ENCODE assay signal across 9 cellular contexts in the genomic region with DNA sequence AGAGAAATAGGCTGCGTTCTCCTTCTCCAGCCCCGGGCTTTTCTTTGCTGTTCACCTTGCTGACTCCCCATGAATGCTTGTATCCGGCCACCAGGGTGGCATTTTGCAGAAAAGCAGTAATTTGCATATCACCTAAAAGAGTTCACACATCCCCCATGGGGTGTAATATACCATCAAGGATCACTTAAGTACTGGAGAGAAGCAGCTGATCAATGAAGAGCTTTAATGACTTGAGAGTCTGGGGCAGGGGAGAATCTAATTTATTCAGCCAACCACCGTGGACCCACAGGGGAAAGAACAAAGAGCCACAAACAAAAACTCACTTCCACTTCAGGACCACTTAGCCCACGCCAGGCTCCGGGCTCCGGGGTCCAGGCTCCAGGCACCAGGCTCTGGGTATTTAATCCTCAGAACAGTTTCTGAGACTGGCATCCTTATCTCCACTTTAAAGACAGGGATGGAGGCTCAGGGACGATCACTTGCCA. TPM values are rescaled to one million over a fixed set of nuclear protein-coding genes. Genes with fewer than 3 reads are reported as not detected.
DNase-seq lines count a peak whose midpoint lies in the region; ATAC-seq and TF ChIP-seq lines count a peak whose summit lies in the region.
"Had no signal": no experiment of that assay in that cellular context is flagged by ENCODE, and none has a peak within 500 bp of the region (broad histone marks: within the 10 kb centered on the region; RNA-seq: fewer than 3 reads in every experiment).

No MANE protein-coding gene starts in this region.

- H3K27me3 ChIP-seq in upper lobe of right lung, result no peaks in the 10 kb centered on the region

- peaks cover 29% of the 10 kb centered on the region for H3K4me1 ChIP-seq in upper lobe of right lung

- H3K9me3 ChIP-seq in upper lobe of right lung, result no peaks in the 10 kb centered on the region

- CTCF ChIA-PET in activated naive CD4-positive, alpha-beta T cell treated with anti-CD3 and anti-CD28 coated beads, Interleukin-2, amount 10 ng/mL, durations not matched to agents 7 days and 5 days (lab: Charles Lee), result no interaction called here
- CTCF ChIA-PET in activated CD4-positive, alpha-beta memory T cell treated with anti-CD3 and anti-CD28 coated beads, Interleukin-2, amount 10 ng/mL, durations not matched to agents 7 days and 5 days (lab: Charles Lee), result no interaction called here

- no peak overlapping the region for H3K4me3 Mint-ChIP-seq in activated naive CD4-positive, alpha-beta T cell treated with anti-CD3 and anti-CD28 coated beads, Interleukin-2, amount 10 ng/mL, durations not matched to agents 7 days and 5 days
- H3K4me3 Mint-ChIP-seq in activated CD4-positive, alpha-beta memory T cell treated with anti-CD3 and anti-CD28 coated beads, Interleukin-2, amount 10 ng/mL, durations not matched to agents 7 days and 5 days, result peak overlapping the region; percentile 14
- H3K4me3 Mint-ChIP-seq in stimulated activated naive CD8-positive, alpha-beta T cell treated with anti-CD3 and anti-CD28 coated beads, Interleukin-15, Interleukin-2, amounts not matched to agents 100 ng/mL and 50 ng/mL, for 24 hours, result peak overlapping the region; percentile 72

- H3K27me3 Mint-ChIP-seq in activated naive CD4-positive, alpha-beta T cell treated with anti-CD3 and anti-CD28 coated beads, Interleukin-2, amount 10 ng/mL, durations not matched to agents 7 days and 5 days, result no peaks in the 10 kb centered on the region
- no peaks in the 10 kb centered on the region for H3K27me3 Mint-ChIP-seq in activated CD4-positive, alpha-beta memory T cell treated with anti-CD3 and anti-CD28 coated beads, Interleukin-2, amount 10 ng/mL, durations not matched to agents 7 days and 5 days
- no peaks in the 10 kb centered on the region for H3K27me3 Mint-ChIP-seq in stimulated activated naive CD8-positive, alpha-beta T cell treated with anti-CD3 and anti-CD28 coated beads, Interleukin-15, Interleukin-2, amounts not matched to agents 100 ng/mL and 50 ng/mL, for 24 hours

- no peak overlapping the region for H3K27ac ChIP-seq in upper lobe of right lung

- no peak for TF ChIP-seq CTCF in upper lobe of right lung (IDR thresholded peaks at IDR 0.05)

- H3K4me3 ChIP-seq in upper lobe of right lung, result no peak overlapping the region

- no peaks in the 10 kb centered on the region for H3K36me3 ChIP-seq in upper lobe of right lung

- ATAC-seq in HG02763 (IDR thresholded peaks at IDR 0.05; ENCODE audit: unreplicated experiment), result peak; percentile 27
- no peak for ATAC-seq in upper lobe of right lung
- ATAC-seq in HG03108 (IDR thresholded peaks at IDR 0.05; ENCODE audit: unreplicated experiment), result no peak

- H3K36me3 Mint-ChIP-seq in activated naive CD4-positive, alpha-beta T cell treated with anti-CD3 and anti-CD28 coated beads, Interleukin-2, amount 10 ng/mL, durations not matched to agents 7 days and 5 days, result peaks cover 7% of the 10 kb centered on the region
- peaks cover 9% of the 10 kb centered on the region for H3K36me3 Mint-ChIP-seq in activated CD4-positive, alpha-beta memory T cell treated with anti-CD3 and anti-CD28 coated beads, Interleukin-2, amount 10 ng/mL, durations not matched to agents 7 days and 5 days (ENCODE audit: low read depth)
- H3K36me3 Mint-ChIP-seq in stimulated activated naive CD8-positive, alpha-beta T cell treated with anti-CD3 and anti-CD28 coated beads, Interleukin-15, Interleukin-2, amounts not matched to agents 100 ng/mL and 50 ng/mL, for 24 hours (ENCODE audit: low read depth), result peaks cover 11% of the 10 kb centered on the region

- peak; percentile 15 for DNase-seq in activated naive CD4-positive, alpha-beta T cell treated with Interleukin-2 at 50 U/mL for 16 hours
- DNase-seq in activated naive CD4-positive, alpha-beta T cell treated with anti-CD3 and anti-CD28 coated beads, Interleukin-2, amount 10 ng/mL, durations not matched to agents 7 days and 5 days, result no peak
- DNase-seq in activated CD4-positive, alpha-beta memory T cell treated with anti-CD3 and anti-CD28 coated beads, Interleukin-2, amount 10 ng/mL, durations not matched to agents 7 days and 5 days, result no peak
- DNase-seq in upper lobe of right lung (no peak), OCI-M2 (lab: John Stamatoyannopoulos, UW; ENCODE audit: unreplicated experiment) (no peak)
- DNase-seq: foreskin fibroblast had no signal

- H3K27ac Mint-ChIP-seq in activated naive CD4-positive, alpha-beta T cell treated with anti-CD3 and anti-CD28 coated beads, Interleukin-2, amount 10 ng/mL, durations not matched to agents 7 days and 5 days, result no peak overlapping the region
- H3K27ac Mint-ChIP-seq in activated CD4-positive, alpha-beta memory T cell treated with anti-CD3 and anti-CD28 coated beads, Interleukin-2, amount 10 ng/mL, durations not matched to agents 7 days and 5 days, result no peak overlapping the region
- peak overlapping the region; percentile 91 for H3K27ac Mint-ChIP-seq in stimulated activated naive CD8-positive, alpha-beta T cell treated with anti-CD3 and anti-CD28 coated beads, Interleukin-15, Interleukin-2, amounts not matched to agents 100 ng/mL and 50 ng/mL, for 24 hours

- intact Hi-C loops in upper lobe of right lung (cut with DNase I), result no loop called here

- peaks cover 31% of the 10 kb centered on the region for H3K4me1 Mint-ChIP-seq in activated naive CD4-positive, alpha-beta T cell treated with anti-CD3 and anti-CD28 coated beads, Interleukin-2, amount 10 ng/mL, durations not matched to agents 7 days and 5 days
- peaks cover 37% of the 10 kb centered on the region for H3K4me1 Mint-ChIP-seq in activated CD4-positive, alpha-beta memory T cell treated with anti-CD3 and anti-CD28 coated beads, Interleukin-2, amount 10 ng/mL, durations not matched to agents 7 days and 5 days
- peaks cover 59% of the 10 kb centered on the region for H3K4me1 Mint-ChIP-seq in stimulated activated naive CD8-positive, alpha-beta T cell treated with anti-CD3 and anti-CD28 coated beads, Interleukin-15, Interleukin-2, amounts not matched to agents 100 ng/mL and 50 ng/mL, for 24 hours (ENCODE audit: low read depth)

- POLR2A ChIA-PET in activated CD4-positive, alpha-beta memory T cell treated with anti-CD3 and anti-CD28 coated beads, Interleukin-2, amount 10 ng/mL, durations not matched to agents 7 days and 5 days (lab: Charles Lee), result no interaction called here

- no peaks in the 10 kb centered on the region for H3K9me3 Mint-ChIP-seq in activated naive CD4-positive, alpha-beta T cell treated with anti-CD3 and anti-CD28 coated beads, Interleukin-2, amount 10 ng/mL, durations not matched to agents 7 days and 5 days
- no peaks in the 10 kb centered on the region for H3K9me3 Mint-ChIP-seq in activated CD4-positive, alpha-beta memory T cell treated with anti-CD3 and anti-CD28 coated beads, Interleukin-2, amount 10 ng/mL, durations not matched to agents 7 days and 5 days
- no peaks in the 10 kb centered on the region for H3K9me3 Mint-ChIP-seq in stimulated activated naive CD8-positive, alpha-beta T cell treated with anti-CD3 and anti-CD28 coated beads, Interleukin-15, Interleukin-2, amounts not matched to agents 100 ng/mL and 50 ng/mL, for 24 hours

RNA-seq across cellular contexts. Expression of a gene that starts 33.9 kb away (rescaled TPM):
- total RNA-seq in activated CD4-positive, alpha-beta memory T cell treated with anti-CD3 and anti-CD28 coated beads, Interleukin-2, amount 10 ng/mL, durations not matched to agents 7 days and 5 days, result 10 to 100 TPM; 77.2 to 82.2 TPM
- total RNA-seq in upper lobe of right lung, result 144 TPM
